In the genomic region with DNA sequence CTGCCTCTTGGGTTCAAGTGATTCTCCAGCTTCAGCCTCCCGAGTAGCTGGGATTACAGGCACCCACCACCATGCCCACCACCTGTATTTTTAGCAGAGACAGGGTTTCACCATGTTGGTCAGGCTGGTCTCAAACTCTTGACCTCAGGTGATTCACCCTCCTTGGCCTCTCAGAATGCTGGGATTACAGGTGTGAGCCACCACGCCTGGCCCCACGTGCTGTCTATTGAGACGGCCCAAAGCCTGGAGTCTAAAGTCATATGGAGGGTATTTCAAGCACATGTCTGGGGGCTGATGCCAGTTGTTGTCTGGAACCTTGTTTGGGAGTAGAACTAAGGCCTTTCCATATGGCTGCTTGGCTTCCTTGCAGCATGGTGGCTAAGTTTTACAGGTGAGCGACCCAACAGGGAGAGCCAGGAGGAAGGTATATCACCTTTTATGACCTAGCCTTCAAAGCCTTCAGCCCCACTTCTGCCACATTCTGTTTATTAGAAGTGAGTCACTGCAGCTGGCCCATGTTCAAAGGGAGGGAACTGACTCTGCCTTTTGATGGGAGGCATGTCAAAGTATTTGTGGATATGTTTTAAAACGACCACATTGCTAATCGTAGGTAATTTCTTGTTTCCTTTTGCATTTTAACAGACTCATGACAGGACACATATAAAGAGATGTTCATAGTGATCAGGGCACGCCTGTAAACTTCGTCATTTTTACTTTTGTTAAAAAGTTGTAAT, we compare ENCODE assay signal across 8 cellular contexts.
DNase-seq lines count a peak whose midpoint lies in the region; ATAC-seq, FAIRE-seq and TF ChIP-seq lines count a peak whose summit lies in the region.
"Not testable (repeated sequence)": the region's sequence is repeated elsewhere in the genome, so short reads cannot be mapped to it uniquely, and the experiment has no call there.

No MANE protein-coding gene starts in this region.

- BruUV-seq in HCT116 (replicated peaks; lab: Mats Ljungman, UMichigan); MCF 10A (replicated peaks; lab: Mats Ljungman, UMichigan): not testable (repeated sequence)

- H3K79me2 ChIP-seq in HCT116 (ENCODE audit: insufficient read depth, low read length); Loucy (ENCODE audit: insufficient read depth, low read length): not testable (repeated sequence)

- H3K27ac Mint-ChIP-seq in MCF 10A (ENCODE audit: low read depth, unreplicated experiment) = not testable (repeated sequence)

- peak; percentile 98 for FAIRE-seq in urothelium cell line (lab: Jason Lieb, UNC)

- not testable (repeated sequence) for H3F3A ChIP-seq in Loucy (ENCODE audit: low read depth)

- H3K9me3 Mint-ChIP-seq in MCF 10A (ENCODE audit: unreplicated experiment) = not testable (repeated sequence)

- H3K4me3 ChIP-seq in HCT116 (replicated peaks in 1 of 2; ENCODE audit: low read depth in 1 of 2, low read length in 2 of 2); Loucy (ENCODE audit: low read length, poor library complexity, severe bottlenecking); RWPE2 (ENCODE audit: severe bottlenecking); mucosa of descending colon: not testable (repeated sequence)

- CTCF ChIA-PET in HCT116 (lab: Charles Lee); MCF 10A (lab: Yijun Ruan, JAX): not testable (repeated sequence)

- ATAC-seq in HCT116 (peak; percentile 93), RWPE2 (ENCODE audit: low read depth) (peak; percentile 93), foreskin keratinocyte (peak; percentile 77), mucosa of descending colon (peak; percentile 97)

- peak overlapping the region; percentile 47 for H3K4me2 ChIP-seq in HCT116 (ENCODE audit: low read length)
- H3K4me2 ChIP-seq in Loucy (ENCODE audit: low read depth, low read length, poor library complexity, severe bottlenecking) = peak overlapping the region; percentile 35

- not testable (repeated sequence) for H3K36me3 ChIP-seq in HCT116 (ENCODE audit: control insufficient read depth in 1 of 2, insufficient read depth in 2 of 2, low read length in 2 of 2); Loucy (ENCODE audit: insufficient read depth, low read length); RWPE2 (ENCODE audit: low read depth); mucosa of descending colon (ENCODE audit: low read depth)

- TF ChIP-seq CTCF in HCT116 (IDR thresholded peaks at IDR 0.05 in 2 of 3, conservative IDR thresholded peaks at IDR 0.05 in 1 of 3; ENCODE audit: borderline replicate concordance in 1 of 3, insufficient read depth in 1 of 3, low read depth in 2 of 3, low read length in 2 of 3); Loucy (conservative IDR thresholded peaks at IDR 0.05; ENCODE audit: low read length); RWPE2 (IDR thresholded peaks at IDR 0.05; ENCODE audit: poor library complexity, severe bottlenecking); MCF 10A (IDR thresholded peaks at IDR 0.05; ENCODE audit: unreplicated experiment); foreskin keratinocyte (conservative IDR thresholded peaks at IDR 0.05); mucosa of descending colon (IDR thresholded peaks at IDR 0.05): not testable (repeated sequence)

- TF ChIP-seq POLR2A in HCT116 (IDR thresholded peaks at IDR 0.05; ENCODE audit: borderline replicate concordance, extremely low read depth, insufficient read depth, insufficient read length) = not testable (repeated sequence)

- intact Hi-C loops in HCT116 (cut with micrococcal nuclease); MCF 10A (cut with micrococcal nuclease); mucosa of descending colon (cut with DNase I, micrococcal nuclease): not testable (repeated sequence)

- peaks cover 10 to 18% of the 10 kb centered on the region in 2 experiments; a peak in 3 of 4 replicates for H3K4me1 ChIP-seq in HCT116 (ENCODE audit: control insufficient read depth in 1 of 2, insufficient read depth in 2 of 2, low read length in 2 of 2)
- H3K4me1 ChIP-seq in Loucy (ENCODE audit: insufficient read depth, low read length, poor library complexity, severe bottlenecking) = peaks cover 13% of the 10 kb centered on the region
- not testable (repeated sequence) for H3K4me1 ChIP-seq in RWPE2 (ENCODE audit: insufficient read depth, poor library complexity, severe bottlenecking); foreskin keratinocyte; mucosa of descending colon (ENCODE audit: low read depth)

- H3K4me3 Mint-ChIP-seq in MCF 10A (ENCODE audit: unreplicated experiment) = not testable (repeated sequence)

- H3K36me3 Mint-ChIP-seq in MCF 10A (ENCODE audit: insufficient read depth, unreplicated experiment) = not testable (repeated sequence)

- H4K20me1 ChIP-seq in HCT116 (ENCODE audit: insufficient read depth); Loucy (ENCODE audit: insufficient read depth, low read length, poor library complexity, severe bottlenecking): not testable (repeated sequence)

- not testable (repeated sequence) for H3K27me3 Mint-ChIP-seq in MCF 10A (ENCODE audit: insufficient read depth, unreplicated experiment)

- H3K27ac ChIP-seq in HCT116 (ENCODE audit: low read depth, low read length); RWPE2 (ENCODE audit: poor library complexity, severe bottlenecking); foreskin keratinocyte: not testable (repeated sequence)

- DNase-seq in HCT116 (ENCODE audit: low read depth, low spot score); RWPE2 (ENCODE audit: low spot score); foreskin keratinocyte; mucosa of descending colon; urothelium cell line (ENCODE audit: low spot score): not testable (repeated sequence)
- peak; percentile 4 for DNase-seq in MCF 10A (ENCODE audit: unreplicated experiment)
- peak; percentile 9 for DNase-seq in kidney tubule cell (ENCODE audit: low spot score)

- POLR2A ChIA-PET in HCT116 (lab: Charles Lee); MCF 10A (lab: Yijun Ruan, JAX): not testable (repeated sequence)

- not testable (repeated sequence) for H3K9me2 ChIP-seq in HCT116 (ENCODE audit: insufficient read depth); Loucy (replicated peaks; ENCODE audit: low read depth, low read length)

- peak overlapping the region; percentile 80 for H2AFZ ChIP-seq in HCT116 (ENCODE audit: low read depth, low read length, poor library complexity, severe bottlenecking)
- not testable (repeated sequence) for H2AFZ ChIP-seq in Loucy (ENCODE audit: low read length)

- not testable (repeated sequence) for H3K4me1 Mint-ChIP-seq in MCF 10A (ENCODE audit: insufficient read depth, unreplicated experiment)

- not testable (repeated sequence) for H3K9me3 ChIP-seq in HCT116 (ENCODE audit: control insufficient read depth in 1 of 2, insufficient read depth in 1 of 2, low read depth in 1 of 2, low read length in 2 of 2); Loucy (ENCODE audit: insufficient read depth, low read depth, low read length); RWPE2 (ENCODE audit: severe bottlenecking); mucosa of descending colon

- not testable (repeated sequence) for TF ChIP-seq RAD21 in HCT116 (IDR thresholded peaks at IDR 0.05; ENCODE audit: low read depth)

- not testable (repeated sequence) for H3K9ac ChIP-seq in HCT116 (ENCODE audit: low read length); Loucy (ENCODE audit: low read depth, low read length, poor library complexity, severe bottlenecking)

- not testable (repeated sequence) for H3K27me3 ChIP-seq in HCT116 (ENCODE audit: insufficient read depth, low read length); Loucy (ENCODE audit: insufficient read depth, low read length, poor library complexity, severe bottlenecking); foreskin keratinocyte
- H3K27me3 ChIP-seq in RWPE2 (ENCODE audit: insufficient read depth, poor library complexity, severe bottlenecking) = peaks cover 11% of the 10 kb centered on the region

- RAD21 ChIA-PET in HCT116 (lab: Charles Lee; ENCODE audit: low non-redundant PET in 1 of 2, low total read pairs in 2 of 2, uncharacterized antibody in 2 of 2, unreplicated experiment in 2 of 2) = not testable (repeated sequence)

TF ChIP-seq in HCT116, 20 proteins besides CTCF, POLR2A, EP300 and RAD21:
- TF ChIP-seq, protein P1, sequence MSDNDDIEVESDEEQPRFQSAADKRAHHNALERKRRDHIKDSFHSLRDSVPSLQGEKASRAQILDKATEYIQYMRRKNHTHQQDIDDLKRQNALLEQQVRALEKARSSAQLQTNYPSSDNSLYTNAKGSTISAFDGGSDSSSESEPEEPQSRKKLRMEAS (IDR thresholded peaks at IDR 0.05) = peak; percentile 42; the same call in 1 of the 2 replicates
- 0 out of 2 replicates have a peak, but pooled peaks have one; percentile 32 for TF ChIP-seq FOSL1 (IDR thresholded peaks at IDR 0.05; ENCODE audit: low read depth)
- TF ChIP-seq TCF7L2 (IDR thresholded peaks at IDR 0.05; ENCODE audit: borderline replicate concordance, extremely low read depth, insufficient read depth, insufficient read length) = peak; percentile 90
- peak; percentile 53 for TF ChIP-seq JUND (IDR thresholded peaks at IDR 0.05)
- peak; percentile 52; the same call in 1 of the 2 replicates for TF ChIP-seq CBX3 (IDR thresholded peaks at IDR 0.05; ENCODE audit: low read depth)
- TF ChIP-seq SP1 (IDR thresholded peaks at IDR 0.05; ENCODE audit: low read depth) = peak; percentile 35; the same call in 1 of the 2 replicates
